ENCODE assay signal across 20 cellular contexts in genomic region chr22:42472671-42473070, GRCh38. TPM values are rescaled to one million over a fixed set of nuclear protein-coding genes. Genes with fewer than 3 reads are reported as not detected.
DNase-seq lines count a peak whose midpoint lies in the region; ATAC-seq, FAIRE-seq and TF ChIP-seq lines count a peak whose summit lies in the region.
"Had no signal": no experiment of that assay in that cellular context is flagged by ENCODE, and none has a peak within 500 bp of the region (broad histone marks: within the 10 kb centered on the region; RNA-seq: fewer than 3 reads in every experiment).

No MANE protein-coding gene starts in this region.

- CTCF ChIA-PET in IMR-90 (lab: Yijun Ruan, JAX), result interaction anchor here (0.8 to 1.1 kb wide), 3 partner anchors 9 to 354 kb away, joined by 3 to 4 read pairs (median 3); no protein-coding TSS in a partner anchor

- TF ChIP-seq POLR2A in IMR-90 (IDR thresholded peaks at IDR 0.05; ENCODE audit: low read depth, low read length), result no peak

- DNase-seq in IMR-90 (no peak), kidney (peak; percentile 28), progenitor cell of endocrine pancreas (ENCODE audit: low spot score, unreplicated experiment) (no peak), type B pancreatic cell (ENCODE audit: extremely low spot score, unreplicated experiment) (no peak), mesenteric fat pad (ENCODE audit: low spot score) (no peak)
- DNase-seq in activated effector memory CD4-positive, alpha-beta T cell treated with anti-CD3 and anti-CD28 coated beads, Interleukin-2, amount 50 U/mL, for 16 hours, result no peak
- DNase-seq: ACHN; BE2C; Calu3; CD4-positive, alpha-beta memory T cell; GF-D8; HCEC 1CT had no signal

- H3K9me3 ChIP-seq in IMR-90 (ENCODE audit: control insufficient read depth, insufficient read depth, low read length) (no peaks in the 10 kb centered on the region), kidney (ENCODE audit: control insufficient read depth in 1 of 2, low read length in 2 of 2) (no peaks in the 10 kb centered on the region)
- H3K9me3 ChIP-seq: BE2C had no signal

- H2BK15ac ChIP-seq in IMR-90 (ENCODE audit: low read depth, low read length), result no peak overlapping the region

- H2AFZ ChIP-seq in IMR-90 (replicated peaks; ENCODE audit: low read length, poor library complexity), result peak overlapping the region; percentile 29

- no peaks in the 10 kb centered on the region for H3K79me1 ChIP-seq in IMR-90 (ENCODE audit: low read depth in 1 of 2, low read length in 2 of 2)

- intact Hi-C loops in IMR-90 (cut with micrococcal nuclease), result loop anchor here (2.0 to 10.0 kb wide), 2 partner anchors 378 to 506 kb away; partner anchors contain the start of gene NDUFA6
- intact Hi-C loops in kidney (cut with DNase I), result no loop called here

- H3K9me3 Mint-ChIP-seq in progenitor cell of endocrine pancreas (ENCODE audit: low read depth) (no peaks in the 10 kb centered on the region), type B pancreatic cell (no peaks in the 10 kb centered on the region)
- H3K9me3 Mint-ChIP-seq: CD14-positive monocyte; CD4-positive, alpha-beta memory T cell had no signal

- in situ Hi-C loops in IMR-90 (cut with MboI; ENCODE audit: low sequenced_read_pairs), result no loop called here

- no peak overlapping the region for H2BK120ac ChIP-seq in IMR-90 (ENCODE audit: low read depth, low read length)

- peaks cover 24% of the 10 kb centered on the region for H3K27me3 Mint-ChIP-seq in progenitor cell of endocrine pancreas
- H3K27me3 Mint-ChIP-seq in type B pancreatic cell, result peaks cover 9% of the 10 kb centered on the region

- no peak overlapping the region for H3K27ac ChIP-seq in IMR-90 (ENCODE audit: insufficient read depth, low read length)
- H3K27ac ChIP-seq in kidney (ENCODE audit: low read depth in 2 of 2, low read length in 2 of 2), result no peak overlapping the region
- H3K27ac ChIP-seq: HL-60 had no signal

- H3K4me1 Mint-ChIP-seq in progenitor cell of endocrine pancreas (ENCODE audit: low read depth) (no peaks in the 10 kb centered on the region), type B pancreatic cell (ENCODE audit: unreplicated experiment) (peaks cover 6% of the 10 kb centered on the region)
- H3K4me1 Mint-ChIP-seq: CD14-positive monocyte had no signal

- H4K91ac ChIP-seq in IMR-90 (ENCODE audit: insufficient read depth, low read depth, low read length), result no peak overlapping the region

- H3K4me3 ChIP-seq in IMR-90 (ENCODE audit: insufficient read depth, low read depth, low read length) (no peak overlapping the region), kidney (ENCODE audit: low read length in 2 of 2) (no peak overlapping the region)
- H3K4me3 ChIP-seq: K562 had no signal

- H3K4me1 ChIP-seq in IMR-90 (ENCODE audit: control insufficient read depth, insufficient read depth, low read length) (no peaks in the 10 kb centered on the region), kidney (ENCODE audit: control insufficient read depth in 1 of 2, insufficient read depth in 1 of 2, low read depth in 1 of 2, low read length in 2 of 2) (peaks cover 5 to 8% of the 10 kb centered on the region in 2 donors)

- H2AK9ac ChIP-seq in IMR-90 (replicated peaks; ENCODE audit: low read depth, low read length, poor library complexity), result no peak overlapping the region

- H3K9me1 ChIP-seq in IMR-90 (ENCODE audit: insufficient read depth, low read length), result no peaks in the 10 kb centered on the region

- dilution Hi-C loops in IMR-90 (cut with HindIII; ENCODE audit: low sequenced_read_pairs, unreplicated experiment), result no loop called here

- no peak overlapping the region for H3K4me3 Mint-ChIP-seq in progenitor cell of endocrine pancreas (ENCODE audit: low read depth)
- H3K4me3 Mint-ChIP-seq in type B pancreatic cell, result no peak overlapping the region
- H3K4me3 Mint-ChIP-seq: CD14-positive monocyte; CD4-positive, alpha-beta memory T cell had no signal

- FAIRE-seq in kidney (lab: Jason Lieb, UNC), result no peak
- FAIRE-seq: A204.1, GM19239, H54 had no signal

- H3K56ac ChIP-seq in IMR-90 (ENCODE audit: extremely low read depth, insufficient read depth, low read length), result no peak overlapping the region

- TF ChIP-seq RAD21 in IMR-90 (IDR thresholded peaks at IDR 0.05; ENCODE audit: low read length), result no peak

- H3K27me3 ChIP-seq in IMR-90 (ENCODE audit: control insufficient read depth, insufficient read depth, low read length), result peaks cover 25% of the 10 kb centered on the region
- H3K27me3 ChIP-seq: BE2C had no signal

- H4K20me1 ChIP-seq in IMR-90 (ENCODE audit: insufficient read depth, low read length), result no peaks in the 10 kb centered on the region

- POLR2A ChIA-PET in IMR-90 (lab: Charles Lee; ENCODE audit: unreplicated experiment), result no interaction called here

- no peak for ATAC-seq in IMR-90 (ENCODE audit: low read depth)
- no peak for ATAC-seq in GM18520 (IDR thresholded peaks at IDR 0.05; ENCODE audit: unreplicated experiment)

- no peak overlapping the region for H3K18ac ChIP-seq in IMR-90 (ENCODE audit: low read depth, low read length)

- H4K8ac ChIP-seq in IMR-90 (ENCODE audit: low read depth in 2 of 2, low read length in 2 of 2), result no peak overlapping the region

- H3K27ac Mint-ChIP-seq in progenitor cell of endocrine pancreas (peak overlapping the region; percentile 21), type B pancreatic cell (no peak overlapping the region)
- H3K27ac Mint-ChIP-seq: CD14-positive monocyte; CD4-positive, alpha-beta memory T cell had no signal

- no peak for TF ChIP-seq CTCF in IMR-90 (conservative IDR thresholded peaks at IDR 0.05; ENCODE audit: low read depth, low read length)
- no peak for TF ChIP-seq CTCF in kidney (IDR thresholded peaks at IDR 0.05; ENCODE audit: borderline replicate concordance, extremely low read depth, insufficient read depth)
- no peak for TF ChIP-seq CTCF in progenitor cell of endocrine pancreas (IDR thresholded peaks at IDR 0.05; ENCODE audit: unreplicated experiment)
- no peak for TF ChIP-seq CTCF in type B pancreatic cell (conservative IDR thresholded peaks at IDR 0.05)

- H3K4ac ChIP-seq in IMR-90 (ENCODE audit: low read depth, low read length), result no peak overlapping the region

- H3K36me3 Mint-ChIP-seq in progenitor cell of endocrine pancreas (ENCODE audit: insufficient read depth) (no peaks in the 10 kb centered on the region), type B pancreatic cell (no peaks in the 10 kb centered on the region)
- H3K36me3 Mint-ChIP-seq: CD14-positive monocyte; CD4-positive, alpha-beta memory T cell had no signal

- H2AK5ac ChIP-seq in IMR-90 (ENCODE audit: low read depth, low read length), result no peak overlapping the region

- H2BK5ac ChIP-seq in IMR-90 (ENCODE audit: low read depth, low read length, poor library complexity, severe bottlenecking), result no peak overlapping the region

- H2BK20ac ChIP-seq in IMR-90 (ENCODE audit: low read depth, low read length), result no peak overlapping the region

- H3K23ac ChIP-seq in IMR-90 (ENCODE audit: low read depth, low read length), result no peak overlapping the region

- no peak overlapping the region for H4K5ac ChIP-seq in IMR-90 (ENCODE audit: low read depth, low read length)

- no peak overlapping the region for H3K14ac ChIP-seq in IMR-90 (replicated peaks; ENCODE audit: low read depth, low read length)

- BruUV-seq in IMR-90 (replicated peaks; lab: Mats Ljungman, UMichigan), result no TSS peak

- H3K4me2 ChIP-seq in IMR-90 (ENCODE audit: low read depth, low read length), result no peak overlapping the region

- 81% methylated on average over 8 of the region's 8 CpGs; no CpG with 5 or more reads in 1 of the 2 experiments for WGBS in IMR-90 (ENCODE audit: extremely low coverage in 2 of 2, insufficient read length in 1 of 2), 2 experiments

- no peak overlapping the region for H3K9ac ChIP-seq in IMR-90 (ENCODE audit: low read depth, low read length)
- no peak overlapping the region for H3K9ac ChIP-seq in kidney (ENCODE audit: low read length in 2 of 2)

- no peaks in the 10 kb centered on the region for H3K36me3 ChIP-seq in IMR-90 (ENCODE audit: control insufficient read depth, insufficient read depth, low read length)
- H3K36me3 ChIP-seq in kidney (ENCODE audit: control insufficient read depth in 1 of 2, insufficient read depth in 2 of 2, low read length in 2 of 2), result no peaks in the 10 kb centered on the region
- H3K36me3 ChIP-seq: BE2C had no signal

TF ChIP-seq in IMR-90, 13 proteins besides CTCF, POLR2A, EP300 and RAD21:
- TF ChIP-seq USF2 (IDR thresholded peaks at IDR 0.05; ENCODE audit: low read depth, low read length) (no peak), CHD1 (IDR thresholded peaks at IDR 0.05; ENCODE audit: low read depth, low read length) (no peak), MAZ (IDR thresholded peaks at IDR 0.05; ENCODE audit: borderline replicate concordance, low read depth, low read length) (no peak)
TF ChIP-seq in IMR-90: peak in this region for 0.

RNA-seq across cellular contexts. Expression of gene NFAM1, which starts 40.5 kb away (rescaled TPM):
- total RNA-seq in IMR-90 (2012; rRNA removed) (not detected in 2 replicates), kidney (7.9 TPM), progenitor cell of endocrine pancreas (0.31 and 0.69 TPM in 2 replicates), type B pancreatic cell (ENCODE audit: low replicate concordance) (0.21 and 0.53 TPM in 2 replicates), mesenteric fat pad (17.6 TPM)
- polyA plus RNA-seq in IMR-90 (2012; rRNA removed) (not detected in 2 replicates), kidney (ENCODE audit: insufficient read depth, low read depth, low replicate concordance) (0.60 TPM)
- polyA plus RNA-seq in IMR-90 (2012; cell fraction: cytosol; rRNA removed), result not detected in 2 replicates
- not detected in 2 replicates for polyA plus RNA-seq in IMR-90 (2012; cell fraction: nucleus; rRNA removed; ENCODE audit: low replicate concordance)
- total RNA-seq: HT1080 had no signal

RNA-seq across cellular contexts. Expression of gene RRP7A, which starts 46.9 kb away (rescaled TPM):
- 25.5 and 32.5 TPM in 2 replicates for total RNA-seq in IMR-90 (2012; rRNA removed)
- polyA plus RNA-seq in IMR-90 (2012; rRNA removed), result 29.2 and 30.8 TPM in 2 replicates
- polyA plus RNA-seq in IMR-90 (2012; cell fraction: cytosol; rRNA removed), result 24.3 and 29.8 TPM in 2 replicates
- polyA plus RNA-seq in IMR-90 (2012; cell fraction: nucleus; rRNA removed; ENCODE audit: low replicate concordance), result 16.2 and 24.1 TPM in 2 replicates
- total RNA-seq in kidney, result 35.2 TPM
- 26.3 TPM for polyA plus RNA-seq in kidney (ENCODE audit: insufficient read depth, low read depth, low replicate concordance)
- total RNA-seq in progenitor cell of endocrine pancreas, result 58.3 and 59.1 TPM in 2 replicates
- total RNA-seq in type B pancreatic cell (ENCODE audit: low replicate concordance), result 76.0 and 102 TPM in 2 replicates
- 44.8 TPM for total RNA-seq in mesenteric fat pad
